1 cellular context compared by ENCODE assay signal in the genomic region with DNA sequence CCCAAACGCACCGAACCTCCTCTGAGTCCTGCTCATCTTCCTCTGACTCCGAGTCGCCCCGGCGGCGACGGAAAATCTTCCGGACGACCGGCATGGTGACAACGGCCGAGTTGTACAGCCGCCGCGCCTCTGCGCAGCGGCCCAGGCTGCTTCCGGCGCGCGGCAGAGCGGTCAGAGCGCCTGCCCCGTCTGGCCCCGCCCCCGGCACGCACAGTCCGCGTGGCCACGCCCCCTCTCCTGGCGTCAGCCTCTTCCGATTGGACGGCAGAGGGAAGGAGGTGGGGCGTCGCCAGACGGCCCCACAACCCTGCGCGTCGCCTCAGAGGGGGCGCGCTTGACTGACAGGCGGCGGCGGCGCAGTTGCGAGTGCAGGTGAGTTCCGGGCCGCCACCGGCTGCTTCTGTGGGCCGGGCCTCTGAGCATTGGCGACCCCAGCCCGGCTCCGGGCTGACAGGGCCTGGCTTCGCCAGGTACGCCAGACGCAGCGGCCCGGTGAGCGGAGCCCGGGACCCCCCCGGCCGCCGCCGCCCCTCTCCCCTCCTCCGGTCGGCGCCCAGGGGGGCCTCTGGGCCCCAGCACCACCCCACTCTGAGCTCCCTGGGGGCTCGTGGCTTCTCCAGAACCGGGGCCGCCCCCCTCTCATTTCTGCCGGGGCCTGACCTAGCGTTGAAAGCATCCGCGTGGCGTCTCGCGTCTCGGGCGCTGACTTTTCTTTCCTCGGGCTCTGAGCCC.
A peak's percentile ranks its signal among the peaks of the same experiment; 100 is the strongest.
TF ChIP-seq lines count a peak whose summit lies in the region.

C9orf78 (minus strand) TSS at position 148 of the 732 bp plus-strand sequence; CDS start at position 94, 54 bp downstream.
USP20 (plus strand) TSS at position 331 of the 732 bp plus-strand sequence. CDS start 17,098 bp downstream, outside the sequence.

TF ChIP-seq in K562, 482 proteins besides CTCF, POLR2A, EP300 and RAD21 (continued from another document and continues in another):
- TF ChIP-seq, protein P1, sequence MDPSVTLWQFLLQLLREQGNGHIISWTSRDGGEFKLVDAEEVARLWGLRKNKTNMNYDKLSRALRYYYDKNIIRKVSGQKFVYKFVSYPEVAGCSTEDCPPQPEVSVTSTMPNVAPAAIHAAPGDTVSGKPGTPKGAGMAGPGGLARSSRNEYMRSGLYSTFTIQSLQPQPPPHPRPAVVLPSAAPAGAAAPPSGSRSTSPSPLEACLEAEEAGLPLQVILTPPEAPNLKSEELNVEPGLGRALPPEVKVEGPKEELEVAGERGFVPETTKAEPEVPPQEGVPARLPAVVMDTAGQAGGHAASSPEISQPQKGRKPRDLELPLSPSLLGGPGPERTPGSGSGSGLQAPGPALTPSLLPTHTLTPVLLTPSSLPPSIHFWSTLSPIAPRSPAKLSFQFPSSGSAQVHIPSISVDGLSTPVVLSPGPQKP (CRISPR knock-in tag; IDR thresholded peaks at IDR 0.05), result no peak
- TF ChIP-seq CHD1 (IDR thresholded peaks at IDR 0.05; ENCODE audit: low read length) (no peak), HMGN3 (IDR thresholded peaks at IDR 0.05; ENCODE audit: borderline replicate concordance, extremely low read depth, insufficient read length, low read depth, low read length) (peak; percentile 96), MCM5 (IDR thresholded peaks at IDR 0.05; ENCODE audit: low read depth) (no peak), NFYB (IDR thresholded peaks at IDR 0.05; ENCODE audit: extremely low read depth, insufficient read length) (peak; percentile 76), BACH1 (tag; IDR thresholded peaks at IDR 0.05) (no peak), ZSCAN32 (CRISPR knock-in tag; IDR thresholded peaks at IDR 0.05) (no peak), CBX3 (IDR thresholded peaks at IDR 0.05; ENCODE audit: borderline replicate concordance in 1 of 2, low read length in 2 of 2) (no peak), NCOA2 (IDR thresholded peaks at IDR 0.05; ENCODE audit: partially characterized antibody in 2 of 2) (no peak), HNRNPL (IDR thresholded peaks at IDR 0.05; ENCODE audit: low read depth, low read length) (no peak), AFF4 (CRISPR knock-in tag; IDR thresholded peaks at IDR 0.05) (no peak), ID3 (CRISPR knock-in tag; IDR thresholded peaks at IDR 0.05) (no peak), ID3 (tag; IDR thresholded peaks at IDR 0.05) (0 out of 2 replicates have a peak, but pooled peaks have one; percentile 65), CREB5 (CRISPR knock-in tag; IDR thresholded peaks at IDR 0.05) (no peak), STAT5A (IDR thresholded peaks at IDR 0.05; ENCODE audit: borderline replicate concordance, low read length) (no peak), EZH2 (IDR thresholded peaks at IDR 0.05; ENCODE audit: borderline replicate concordance, low read depth, low read length) (no peak), PRPF4 (IDR thresholded peaks at IDR 0.05; ENCODE audit: insufficient read depth, low read depth, low read length, poor library complexity, severe bottlenecking) (no peak), FOXK2 (conservative IDR thresholded peaks at IDR 0.05 in 1 of 2, IDR thresholded peaks at IDR 0.05 in 1 of 2; ENCODE audit: low read depth in 2 of 2) (peak; percentile 60 to 83), WHSC1 (IDR thresholded peaks at IDR 0.05; ENCODE audit: low read length) (no peak), ZC3H8 (IDR thresholded peaks at IDR 0.05) (no peak), C11orf30 (IDR thresholded peaks at IDR 0.05; ENCODE audit: low read depth) (no peak), HCFC1 (IDR thresholded peaks at IDR 0.05; ENCODE audit: low read depth, low read length) (peak; percentile 89), ZNF696 (CRISPR knock-in tag; conservative IDR thresholded peaks at IDR 0.05) (no peak), POLR2B (IDR thresholded peaks at IDR 0.05; ENCODE audit: low read depth, partially characterized antibody) (peak; percentile 76), ZBTB26 (CRISPR knock-in tag; IDR thresholded peaks at IDR 0.05) (no peak), MED1 (CRISPR knock-in tag; IDR thresholded peaks at IDR 0.05; ENCODE audit: borderline replicate concordance) (no peak), ZNF347 (CRISPR knock-in tag; IDR thresholded peaks at IDR 0.05; ENCODE audit: low read depth) (no peak), RBM17 (IDR thresholded peaks at IDR 0.05; ENCODE audit: borderline replicate concordance, low read depth, low read length) (no peak), ZNF785 (CRISPR knock-in tag; IDR thresholded peaks at IDR 0.05) (no peak), BCL6 (CRISPR knock-in tag; IDR thresholded peaks at IDR 0.05) (no peak), POLR3G (IDR thresholded peaks at IDR 0.05; ENCODE audit: extremely low read depth, insufficient read length, insufficient replicate concordance) (no peak), ZNF143 (CRISPR knock-in tag; IDR thresholded peaks at IDR 0.05) (no peak), CEBPG (CRISPR knock-in tag; IDR thresholded peaks at IDR 0.05) (no peak), CEBPG (tag; conservative IDR thresholded peaks at IDR 0.05 in 1 of 2, IDR thresholded peaks at IDR 0.05 in 1 of 2) (no peak), FOXJ3 (CRISPR knock-in tag; IDR thresholded peaks at IDR 0.05) (no peak), CHCHD3 (CRISPR knock-in tag; IDR thresholded peaks at IDR 0.05) (no peak), MAFF (IDR thresholded peaks at IDR 0.05; ENCODE audit: low read length) (no peak)
- TF ChIP-seq, protein P2, sequence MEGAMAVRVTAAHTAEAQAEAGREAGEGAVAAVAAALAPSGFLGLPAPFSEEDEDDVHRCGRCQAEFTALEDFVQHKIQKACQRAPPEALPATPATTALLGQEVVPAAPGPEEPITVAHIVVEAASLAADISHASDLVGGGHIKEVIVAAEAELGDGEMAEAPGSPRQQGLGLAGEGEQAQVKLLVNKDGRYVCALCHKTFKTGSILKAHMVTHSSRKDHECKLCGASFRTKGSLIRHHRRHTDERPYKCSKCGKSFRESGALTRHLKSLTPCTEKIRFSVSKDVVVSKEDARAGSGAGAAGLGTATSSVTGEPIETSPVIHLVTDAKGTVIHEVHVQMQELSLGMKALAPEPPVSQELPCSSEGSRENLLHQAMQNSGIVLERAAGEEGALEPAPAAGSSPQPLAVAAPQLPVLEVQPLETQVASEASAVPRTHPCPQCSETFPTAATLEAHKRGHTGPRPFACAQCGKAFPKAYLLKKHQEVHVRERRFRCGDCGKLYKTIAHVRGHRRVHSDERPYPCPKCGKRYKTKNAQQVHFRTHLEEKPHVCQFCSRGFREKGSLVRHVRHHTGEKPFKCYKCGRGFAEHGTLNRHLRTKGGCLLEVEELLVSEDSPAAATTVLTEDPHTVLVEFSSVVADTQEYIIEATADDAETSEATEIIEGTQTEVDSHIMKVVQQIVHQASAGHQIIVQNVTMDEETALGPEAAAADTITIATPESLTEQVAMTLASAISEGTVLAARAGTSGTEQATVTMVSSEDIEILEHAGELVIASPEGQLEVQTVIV (CRISPR knock-in tag; IDR thresholded peaks at IDR 0.05; ENCODE audit: borderline replicate concordance), result no peak
- TF ChIP-seq, protein P3, sequence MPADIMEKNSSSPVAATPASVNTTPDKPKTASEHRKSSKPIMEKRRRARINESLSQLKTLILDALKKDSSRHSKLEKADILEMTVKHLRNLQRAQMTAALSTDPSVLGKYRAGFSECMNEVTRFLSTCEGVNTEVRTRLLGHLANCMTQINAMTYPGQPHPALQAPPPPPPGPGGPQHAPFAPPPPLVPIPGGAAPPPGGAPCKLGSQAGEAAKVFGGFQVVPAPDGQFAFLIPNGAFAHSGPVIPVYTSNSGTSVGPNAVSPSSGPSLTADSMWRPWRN (IDR thresholded peaks at IDR 0.05; ENCODE audit: low read depth), result no peak
- TF ChIP-seq, protein P4, sequence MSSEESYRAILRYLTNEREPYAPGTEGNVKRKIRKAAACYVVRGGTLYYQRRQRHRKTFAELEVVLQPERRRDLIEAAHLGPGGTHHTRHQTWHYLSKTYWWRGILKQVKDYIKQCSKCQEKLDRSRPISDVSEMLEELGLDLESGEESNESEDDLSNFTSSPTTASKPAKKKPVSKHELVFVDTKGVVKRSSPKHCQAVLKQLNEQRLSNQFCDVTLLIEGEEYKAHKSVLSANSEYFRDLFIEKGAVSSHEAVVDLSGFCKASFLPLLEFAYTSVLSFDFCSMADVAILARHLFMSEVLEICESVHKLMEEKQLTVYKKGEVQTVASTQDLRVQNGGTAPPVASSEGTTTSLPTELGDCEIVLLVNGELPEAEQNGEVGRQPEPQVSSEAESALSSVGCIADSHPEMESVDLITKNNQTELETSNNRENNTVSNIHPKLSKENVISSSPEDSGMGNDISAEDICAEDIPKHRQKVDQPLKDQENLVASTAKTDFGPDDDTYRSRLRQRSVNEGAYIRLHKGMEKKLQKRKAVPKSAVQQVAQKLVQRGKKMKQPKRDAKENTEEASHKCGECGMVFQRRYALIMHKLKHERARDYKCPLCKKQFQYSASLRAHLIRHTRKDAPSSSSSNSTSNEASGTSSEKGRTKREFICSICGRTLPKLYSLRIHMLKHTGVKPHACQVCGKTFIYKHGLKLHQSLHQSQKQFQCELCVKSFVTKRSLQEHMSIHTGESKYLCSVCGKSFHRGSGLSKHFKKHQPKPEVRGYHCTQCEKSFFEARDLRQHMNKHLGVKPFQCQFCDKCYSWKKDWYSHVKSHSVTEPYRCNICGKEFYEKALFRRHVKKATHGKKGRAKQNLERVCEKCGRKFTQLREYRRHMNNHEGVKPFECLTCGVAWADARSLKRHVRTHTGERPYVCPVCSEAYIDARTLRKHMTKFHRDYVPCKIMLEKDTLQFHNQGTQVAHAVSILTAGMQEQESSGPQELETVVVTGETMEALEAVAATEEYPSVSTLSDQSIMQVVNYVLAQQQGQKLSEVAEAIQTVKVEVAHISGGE (CRISPR knock-in tag; IDR thresholded peaks at IDR 0.05), result peak in 2 of 3 experiments; percentile 73 to 79; a peak in 3 of 6 replicates
- TF ChIP-seq, protein P5, sequence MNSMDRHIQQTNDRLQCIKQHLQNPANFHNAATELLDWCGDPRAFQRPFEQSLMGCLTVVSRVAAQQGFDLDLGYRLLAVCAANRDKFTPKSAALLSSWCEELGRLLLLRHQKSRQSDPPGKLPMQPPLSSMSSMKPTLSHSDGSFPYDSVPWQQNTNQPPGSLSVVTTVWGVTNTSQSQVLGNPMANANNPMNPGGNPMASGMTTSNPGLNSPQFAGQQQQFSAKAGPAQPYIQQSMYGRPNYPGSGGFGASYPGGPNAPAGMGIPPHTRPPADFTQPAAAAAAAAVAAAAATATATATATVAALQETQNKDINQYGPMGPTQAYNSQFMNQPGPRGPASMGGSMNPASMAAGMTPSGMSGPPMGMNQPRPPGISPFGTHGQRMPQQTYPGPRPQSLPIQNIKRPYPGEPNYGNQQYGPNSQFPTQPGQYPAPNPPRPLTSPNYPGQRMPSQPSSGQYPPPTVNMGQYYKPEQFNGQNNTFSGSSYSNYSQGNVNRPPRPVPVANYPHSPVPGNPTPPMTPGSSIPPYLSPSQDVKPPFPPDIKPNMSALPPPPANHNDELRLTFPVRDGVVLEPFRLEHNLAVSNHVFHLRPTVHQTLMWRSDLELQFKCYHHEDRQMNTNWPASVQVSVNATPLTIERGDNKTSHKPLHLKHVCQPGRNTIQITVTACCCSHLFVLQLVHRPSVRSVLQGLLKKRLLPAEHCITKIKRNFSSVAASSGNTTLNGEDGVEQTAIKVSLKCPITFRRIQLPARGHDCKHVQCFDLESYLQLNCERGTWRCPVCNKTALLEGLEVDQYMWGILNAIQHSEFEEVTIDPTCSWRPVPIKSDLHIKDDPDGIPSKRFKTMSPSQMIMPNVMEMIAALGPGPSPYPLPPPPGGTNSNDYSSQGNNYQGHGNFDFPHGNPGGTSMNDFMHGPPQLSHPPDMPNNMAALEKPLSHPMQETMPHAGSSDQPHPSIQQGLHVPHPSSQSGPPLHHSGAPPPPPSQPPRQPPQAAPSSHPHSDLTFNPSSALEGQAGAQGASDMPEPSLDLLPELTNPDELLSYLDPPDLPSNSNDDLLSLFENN (IDR thresholded peaks at IDR 0.05; ENCODE audit: low read depth in 2 of 2, low read length in 2 of 2), result 0 out of 4 replicates have a peak, but pooled peaks of 1 of the 2 experiments have one; percentile 12
